13 cellular contexts compared by ENCODE assay signal in the genomic region with DNA sequence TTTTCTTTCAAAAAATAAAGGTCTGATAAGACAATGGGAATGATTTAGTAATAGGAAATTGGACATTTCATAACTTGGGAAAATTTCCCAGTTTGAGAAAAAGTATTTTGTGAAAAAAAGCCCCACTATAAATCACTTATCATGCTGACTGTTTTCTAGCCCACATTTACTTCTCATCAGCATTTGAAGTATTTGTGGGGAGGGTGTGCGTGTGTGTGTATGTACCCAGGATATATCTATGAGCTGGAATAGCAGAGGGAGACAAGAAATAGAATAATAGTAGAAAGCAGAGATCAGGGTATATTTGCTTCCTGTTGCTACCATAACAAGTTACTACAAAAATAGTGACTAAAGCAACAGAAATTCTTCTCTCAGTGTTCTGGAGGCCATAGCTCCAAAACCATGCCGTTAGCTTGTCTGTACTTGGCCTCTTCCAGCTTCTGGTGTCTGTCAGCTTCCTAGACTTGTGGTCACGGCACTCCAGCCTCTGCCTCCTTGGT.
DNase-seq lines count a peak whose midpoint lies in the region; ATAC-seq, FAIRE-seq and TF ChIP-seq lines count a peak whose summit lies in the region.
"Had no signal": no experiment of that assay in that cellular context is flagged by ENCODE, and none has a peak within 500 bp of the region (broad histone marks: within the 10 kb centered on the region; RNA-seq: fewer than 3 reads in every experiment).

No MANE protein-coding gene starts in this region.

- CTCF ChIA-PET in IMR-90 (lab: Yijun Ruan, JAX), result no interaction called here

- peak overlapping the region; percentile 57; the same call in 2 of the 3 replicates for H2BK15ac ChIP-seq in IMR-90 (ENCODE audit: low read depth, low read length)

- H2AK9ac ChIP-seq in IMR-90 (replicated peaks; ENCODE audit: low read depth, low read length, poor library complexity), result no peak overlapping the region

- H3K4ac ChIP-seq in IMR-90 (ENCODE audit: low read depth, low read length), result peak overlapping the region; percentile 65

- H3K36me3 ChIP-seq in IMR-90 (ENCODE audit: control insufficient read depth, insufficient read depth, low read length) (peaks cover 2% of the 10 kb centered on the region; the same call in 1 of the 2 replicates), brain microvascular endothelial cell (replicated peaks) (peaks cover 2% of the 10 kb centered on the region), keratinocyte (ENCODE audit: control insufficient read depth in 2 of 2, extremely low read depth in 1 of 2, insufficient read depth in 2 of 2, low read length in 2 of 2) (peaks cover 0 to under 1% of the 10 kb centered on the region in 2 experiments), stomach (peaks cover 22 to 73% (median 43%) of the 10 kb centered on the region in 4 donors)
- H3K36me3 ChIP-seq: colonic mucosa had no signal

- dilution Hi-C loops in IMR-90 (cut with HindIII; ENCODE audit: low sequenced_read_pairs, unreplicated experiment), result no loop called here
- dilution Hi-C loops in keratinocyte (cut with MboI; ENCODE audit: extremely low pct_ligation_motif_present, low sequenced_read_pairs), result no loop called here

- WGBS in IMR-90 (ENCODE audit: extremely low coverage in 2 of 2, insufficient read length in 1 of 2), 2 experiments, result 20% methylated on average over 1 of the region's 3 CpGs; no CpG with 5 or more reads in 1 of the 2 experiments
- WGBS in stomach, 5 donors, result 78 to 93% (median 90%) methylated on average over 3 of the region's 3 CpGs

- peak overlapping the region; percentile 41; the same call in 1 of the 2 replicates for H4K5ac ChIP-seq in IMR-90 (ENCODE audit: low read depth, low read length)

- H4K20me1 ChIP-seq in IMR-90 (ENCODE audit: insufficient read depth, low read length), result no peaks in the 10 kb centered on the region
- H4K20me1 ChIP-seq in keratinocyte (ENCODE audit: control insufficient read depth, extremely low read depth, insufficient read depth, low read length), result no peaks in the 10 kb centered on the region

- peak; percentile 23; the same call in 1 of the 2 replicates for TF ChIP-seq RAD21 in IMR-90 (IDR thresholded peaks at IDR 0.05; ENCODE audit: low read length)

- no peak overlapping the region; the same call in 1 of the 2 replicates for H3K23ac ChIP-seq in IMR-90 (ENCODE audit: low read depth, low read length)

- H4K91ac ChIP-seq in IMR-90 (ENCODE audit: insufficient read depth, low read depth, low read length), result peak overlapping the region; percentile 69; the same call in 1 of the 2 replicates

- H3K27ac ChIP-seq in IMR-90 (ENCODE audit: insufficient read depth, low read length), result peak overlapping the region; percentile 71; the same call in 1 of the 2 replicates
- peak overlapping the region; percentile 95 for H3K27ac ChIP-seq in brain microvascular endothelial cell
- peak overlapping the region; percentile 99 for H3K27ac ChIP-seq in keratinocyte (ENCODE audit: control insufficient read depth, insufficient read depth, low read length)
- peak overlapping the region in 3 of 5 donors; percentile 18 to 39 (median 33) for H3K27ac ChIP-seq in stomach
- H3K27ac ChIP-seq: colonic mucosa had no signal

- ATAC-seq in IMR-90 (ENCODE audit: low read depth), result peak; percentile 90
- ATAC-seq: naive thymus-derived CD8-positive, alpha-beta T cell had no signal

- H2AK5ac ChIP-seq in IMR-90 (ENCODE audit: low read depth, low read length), result peak overlapping the region; percentile 88

- no peak overlapping the region for H3K4me2 ChIP-seq in IMR-90 (ENCODE audit: low read depth, low read length)
- peak overlapping the region; percentile 57 for H3K4me2 ChIP-seq in keratinocyte (ENCODE audit: control insufficient read depth, extremely low read depth, insufficient read depth, low read depth, low read length)

- H3K4me1 ChIP-seq in IMR-90 (ENCODE audit: control insufficient read depth, insufficient read depth, low read length), result peaks cover 22% of the 10 kb centered on the region
- H3K4me1 ChIP-seq in keratinocyte (ENCODE audit: control insufficient read depth, extremely low read depth, insufficient read depth, low read length), result peaks cover 39% of the 10 kb centered on the region
- peaks cover 0 to 24% (median 6%) of the 10 kb centered on the region in 4 donors for H3K4me1 ChIP-seq in stomach
- H3K4me1 ChIP-seq: colonic mucosa had no signal

- H3K9me3 ChIP-seq in IMR-90 (ENCODE audit: control insufficient read depth, insufficient read depth, low read length) (no peaks in the 10 kb centered on the region), keratinocyte (ENCODE audit: control insufficient read depth, low read depth, low read length) (no peaks in the 10 kb centered on the region), stomach (no peaks in the 10 kb centered on the region)
- H3K9me3 ChIP-seq: colonic mucosa had no signal

- in situ Hi-C loops in IMR-90 (cut with MboI; ENCODE audit: low sequenced_read_pairs) (no loop called here), brain microvascular endothelial cell (cut with HindIII; ENCODE audit: low pct_ligation_motif_present, low sequenced_read_pairs) (no loop called here)

- peaks cover 0 to 14% of the 10 kb centered on the region in 2 experiments; a peak in 2 of 4 replicates for H3K79me1 ChIP-seq in IMR-90 (ENCODE audit: low read depth in 1 of 2, low read length in 2 of 2)

- TF ChIP-seq EP300 in stomach (IDR thresholded peaks at IDR 0.05), result no peak

- DNase-seq in IMR-90 (peak; percentile 87), brain microvascular endothelial cell (peak; percentile 90), keratinocyte (ENCODE audit: low read depth, low spot score) (peak; percentile 42), stomach (no peak), D721Med (ENCODE audit: insufficient read length, low spot score) (no peak), HT-29 (ENCODE audit: low spot score) (no peak), cerebellum (ENCODE audit: low spot score) (no peak)
- DNase-seq: activated T-cell treated with anti-CD3 and anti-CD28 coated beads, Interleukin-2, amount 50 U/mL, for 1 hour; colonic mucosa; naive thymus-derived CD8-positive, alpha-beta T cell; NCI-H1930; stimulated activated CD4-positive, alpha-beta T cell treated with anti-CD3 and anti-CD28 coated beads, Interleukin-1b, Interleukin-23, amount 100 ng/mL, for 48 hours had no signal

- TF ChIP-seq POLR2A in IMR-90 (IDR thresholded peaks at IDR 0.05; ENCODE audit: low read depth, low read length) (peak; percentile 27; the same call in 1 of the 2 replicates), stomach (IDR thresholded peaks at IDR 0.05) (no peak)

- no TSS peak for BruUV-seq in IMR-90 (replicated peaks; lab: Mats Ljungman, UMichigan)

- H2BK5ac ChIP-seq in IMR-90 (ENCODE audit: low read depth, low read length, poor library complexity, severe bottlenecking), result peak overlapping the region; percentile 89

- H3K56ac ChIP-seq in IMR-90 (ENCODE audit: extremely low read depth, insufficient read depth, low read length), result no peak overlapping the region

- intact Hi-C loops in IMR-90 (cut with micrococcal nuclease), result no loop called here
- intact Hi-C loops in stomach (cut with DNase I; ENCODE audit: low total_unique reads), result no loop called here

- FAIRE-seq in keratinocyte (lab: Jason Lieb, UNC) (peak; percentile 97), D721Med (lab: Jason Lieb, UNC) (no peak)
- FAIRE-seq: TTC549 had no signal

- H3K27me3 ChIP-seq in IMR-90 (ENCODE audit: control insufficient read depth, insufficient read depth, low read length), result no peaks in the 10 kb centered on the region
- no peaks in the 10 kb centered on the region for H3K27me3 ChIP-seq in brain microvascular endothelial cell (replicated peaks)
- H3K27me3 ChIP-seq in keratinocyte (ENCODE audit: control insufficient read depth, extremely low read depth, insufficient read depth, low read length), result no peaks in the 10 kb centered on the region
- H3K27me3 ChIP-seq in stomach, result no peaks in the 10 kb centered on the region
- H3K27me3 ChIP-seq: colonic mucosa had no signal

- peak overlapping the region in 1 of 2 experiments; percentile 81; a peak in 3 of 4 replicates for H4K8ac ChIP-seq in IMR-90 (ENCODE audit: low read depth in 2 of 2, low read length in 2 of 2)

- H3K4me3 ChIP-seq in IMR-90 (ENCODE audit: insufficient read depth, low read depth, low read length), result no peak overlapping the region
- no peak overlapping the region for H3K4me3 ChIP-seq in brain microvascular endothelial cell (ENCODE audit: low read depth, low read length)
- peak overlapping the region in 1 of 3 experiments; percentile 14 for H3K4me3 ChIP-seq in keratinocyte (ENCODE audit: control insufficient read depth in 2 of 3, extremely low read depth in 1 of 3, insufficient read depth in 2 of 3, low read depth in 1 of 3, low read length in 3 of 3)
- H3K4me3 ChIP-seq in stomach, result no peak overlapping the region
- H3K4me3 ChIP-seq: colonic mucosa had no signal

- TF ChIP-seq CTCF in IMR-90 (conservative IDR thresholded peaks at IDR 0.05; ENCODE audit: low read depth, low read length), result no peak
- TF ChIP-seq CTCF in brain microvascular endothelial cell (IDR thresholded peaks at IDR 0.05; ENCODE audit: low read depth, low read length, missing control alignments), result no peak
- TF ChIP-seq CTCF in keratinocyte (optimal IDR thresholded peaks at IDR 0.05 in 1 of 3, IDR thresholded peaks at IDR 0.05 in 1 of 3, conservative IDR thresholded peaks at IDR 0.05 in 1 of 3; ENCODE audit: extremely low read depth in 1 of 3, insufficient read depth in 2 of 3, low read length in 3 of 3), result no peak
- no peak for TF ChIP-seq CTCF in stomach (IDR thresholded peaks at IDR 0.05)
- no peak for TF ChIP-seq CTCF in D721Med (IDR thresholded peaks at IDR 0.05; ENCODE audit: insufficient read depth, missing control alignments)

- peaks cover 22% of the 10 kb centered on the region for H3K9me1 ChIP-seq in IMR-90 (ENCODE audit: insufficient read depth, low read length)
- H3K9me1 ChIP-seq in keratinocyte (ENCODE audit: control insufficient read depth, extremely low read depth, insufficient read depth, low read length), result no peaks in the 10 kb centered on the region

- no peaks in the 10 kb centered on the region for H3K79me2 ChIP-seq in keratinocyte (ENCODE audit: control insufficient read depth, insufficient read depth, low read length)

- peak overlapping the region; percentile 39 for H2AFZ ChIP-seq in IMR-90 (replicated peaks; ENCODE audit: low read length, poor library complexity)
- H2AFZ ChIP-seq in keratinocyte (ENCODE audit: control insufficient read depth, low read length), result no peak overlapping the region

- POLR2A ChIA-PET in IMR-90 (lab: Charles Lee; ENCODE audit: unreplicated experiment), result no interaction called here

- H2BK120ac ChIP-seq in IMR-90 (ENCODE audit: low read depth, low read length), result peak overlapping the region; percentile 86

- peak overlapping the region; percentile 69; the same call in 1 of the 2 replicates for H3K18ac ChIP-seq in IMR-90 (ENCODE audit: low read depth, low read length)

- H3K9ac ChIP-seq in IMR-90 (ENCODE audit: low read depth, low read length) (no peak overlapping the region; the same call in 1 of the 2 replicates), keratinocyte (ENCODE audit: control insufficient read depth, extremely low read depth, insufficient read depth, low read length) (peak overlapping the region; percentile 83)

- H3K14ac ChIP-seq in IMR-90 (replicated peaks; ENCODE audit: low read depth, low read length), result peak overlapping the region; percentile 79

- H2BK20ac ChIP-seq in IMR-90 (ENCODE audit: low read depth, low read length), result peak overlapping the region; percentile 15; the same call in 1 of the 2 replicates

TF ChIP-seq in IMR-90, 13 proteins besides CTCF, POLR2A, EP300 and RAD21 (continues in another document):
- TF ChIP-seq CEBPB (IDR thresholded peaks at IDR 0.05; ENCODE audit: low read depth, low read length), result 0 out of 2 replicates have a peak, but pooled peaks have one; percentile 26

Comparison
In these comparisons a context has a peak if more than half of its experiments do, and no peak if none do; other contexts are left out.
1. DNase-seq: peak in IMR-90 (single experiment), brain microvascular endothelial cell (single experiment) and keratinocyte (single experiment); none in stomach (single experiment), D721Med (single experiment), HT-29 (single experiment) and cerebellum (single experiment).
2. H3K27ac ChIP-seq: peak in every context shown above with its lines; median percentile 99 in keratinocyte; 95 in brain microvascular endothelial cell; 71 in IMR-90; 33 in stomach.